Comparison of ENCODE assay signal across 10 cellular contexts in the genomic region with DNA sequence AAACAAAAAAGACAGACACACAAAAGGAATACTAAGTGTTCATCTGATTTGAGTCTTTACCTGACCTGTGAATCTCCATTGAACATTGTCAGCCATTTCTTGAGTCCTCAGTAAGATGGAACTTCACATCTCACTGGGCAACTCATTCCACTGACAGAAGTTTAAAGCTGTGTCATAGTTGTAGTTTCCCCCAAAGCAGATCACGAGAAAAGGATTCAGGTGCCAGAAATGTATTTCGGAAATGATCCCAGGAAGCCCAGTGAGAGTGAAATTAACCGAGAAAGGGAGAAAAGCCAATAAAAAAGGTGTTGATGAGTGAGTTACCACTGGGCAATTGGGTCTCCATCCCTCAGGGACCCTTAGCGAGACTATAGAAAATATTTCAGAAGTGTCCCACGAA. TPM values are rescaled to one million over a fixed set of nuclear protein-coding genes. Genes with fewer than 3 reads are reported as not detected.
DNase-seq lines count a peak whose midpoint lies in the region; ATAC-seq, FAIRE-seq and TF ChIP-seq lines count a peak whose summit lies in the region.
"Had no signal": no experiment of that assay in that cellular context is flagged by ENCODE, and none has a peak within 500 bp of the region (broad histone marks: within the 10 kb centered on the region; RNA-seq: fewer than 3 reads in every experiment).

No MANE protein-coding gene starts in this region.

- H3K4me1 ChIP-seq in HepG2 (ENCODE audit: insufficient read depth, low read length) = peaks cover 75% of the 10 kb centered on the region
- peaks cover 0 to 42% (median 17%) of the 10 kb centered on the region in 4 donors for H3K4me1 ChIP-seq in right lobe of liver
- peaks cover 17% of the 10 kb centered on the region; the same call in 1 of the 2 replicates for H3K4me1 ChIP-seq in MM.1S (ENCODE audit: low read length)

- in situ Hi-C loops in HepG2 (cut with HindIII; ENCODE audit: extremely low pct_ligation_motif_present, low pct_unique_long_range_greater_than_20kb) = no loop called here

- H3F3A ChIP-seq in MM.1S (ENCODE audit: insufficient read depth, low read length) = peaks cover 19% of the 10 kb centered on the region

- H3K9me3 ChIP-seq in HepG2 (ENCODE audit: low read length) = no peaks in the 10 kb centered on the region
- H3K9me3 ChIP-seq in right lobe of liver = no peaks in the 10 kb centered on the region
- no peaks in the 10 kb centered on the region for H3K9me3 ChIP-seq in MM.1S (replicated peaks; ENCODE audit: insufficient read depth, low read length)
- H3K9me3 ChIP-seq: esophagus muscularis mucosa had no signal

- peaks cover 53% of the 10 kb centered on the region for H3K4me1 Mint-ChIP-seq in stimulated activated naive CD8-positive, alpha-beta T cell treated with anti-CD3 and anti-CD28 coated beads, Interleukin-15, amount 100 ng/mL, for 72 hours

- H4K20me1 ChIP-seq in HepG2 (ENCODE audit: insufficient read depth, low read length) (0 out of 2 replicates have a peak, but pooled peaks cover 6% of the 10 kb centered on the region), MM.1S (ENCODE audit: insufficient read depth, low read length) (no peaks in the 10 kb centered on the region)

- BruUV-seq in HepG2 (replicated peaks; lab: Mats Ljungman, UMichigan) = no TSS peak

- H3K27me3 ChIP-seq in HepG2 (ENCODE audit: control insufficient read depth in 1 of 2, insufficient read depth in 2 of 2, low read length in 2 of 2) (no peaks in the 10 kb centered on the region), right lobe of liver (no peaks in the 10 kb centered on the region), MM.1S (replicated peaks; ENCODE audit: insufficient read depth, low read length) (no peaks in the 10 kb centered on the region)
- H3K27me3 ChIP-seq: esophagus muscularis mucosa had no signal

- H3K4me3 ChIP-seq in HepG2 (replicated peaks in 1 of 3; ENCODE audit: insufficient read depth in 1 of 3, low read depth in 2 of 3, low read length in 3 of 3) (no peak overlapping the region), right lobe of liver (no peak overlapping the region), MM.1S (ENCODE audit: low read length) (peak overlapping the region; percentile 26)
- H3K4me3 ChIP-seq: esophagus muscularis mucosa had no signal

- no peak for DNase-seq in HepG2 (ENCODE audit: low spot score)
- no peak for DNase-seq in right lobe of liver
- no peak for DNase-seq in MM.1S
- DNase-seq in stimulated activated naive CD8-positive, alpha-beta T cell treated with anti-CD3 and anti-CD28 coated beads, Interleukin-15, amount 100 ng/mL, for 72 hours = no peak
- no peak for DNase-seq in NCI-H1417 (lab: John Stamatoyannopoulos, UW)
- DNase-seq in GOT3 (lab: John Stamatoyannopoulos, UW) = no peak
- DNase-seq in GF-D8 (lab: John Stamatoyannopoulos, UW) = no peak
- DNase-seq: kidney had no signal

- TF ChIP-seq POLR2A in HepG2 (IDR thresholded peaks at IDR 0.05; ENCODE audit: insufficient read depth in 1 of 2, low read depth in 2 of 2, low read length in 2 of 2) = no peak
- TF ChIP-seq POLR2A in right lobe of liver (IDR thresholded peaks at IDR 0.05) = no peak

- CTCF ChIA-PET in HepG2 (lab: Yijun Ruan, JAX; ENCODE audit: low intra/inter-chr PET ratio, low total read pairs) = no interaction called here

- H3K27ac ChIP-seq in HepG2 (ENCODE audit: extremely low read length, insufficient read depth, low read length) (peak overlapping the region; percentile 10), right lobe of liver (peak overlapping the region in 1 of 3 donors; percentile 10), MM.1S (ENCODE audit: low read length) (peak overlapping the region; percentile 52; the same call in 1 of the 2 replicates)
- H3K27ac ChIP-seq: esophagus muscularis mucosa had no signal

- no peaks in the 10 kb centered on the region for H3K27me3 Mint-ChIP-seq in stimulated activated naive CD8-positive, alpha-beta T cell treated with anti-CD3 and anti-CD28 coated beads, Interleukin-15, amount 100 ng/mL, for 72 hours

- POLR2A ChIA-PET in HepG2 (lab: Yijun Ruan, JAX) = interaction anchor here (1.5 kb wide), 1 partner anchor 38 kb away, joined by 4 read pairs; no protein-coding TSS in a partner anchor

- no peak for TF ChIP-seq RAD21 in HepG2 (CRISPR knock-in tag; IDR thresholded peaks at IDR 0.05)

- H3K27ac Mint-ChIP-seq in stimulated activated naive CD8-positive, alpha-beta T cell treated with anti-CD3 and anti-CD28 coated beads, Interleukin-15, amount 100 ng/mL, for 72 hours = no peak overlapping the region

- TF ChIP-seq CTCF in HepG2 (CRISPR knock-in tag; IDR thresholded peaks at IDR 0.05) = no peak
- TF ChIP-seq CTCF in right lobe of liver (IDR thresholded peaks at IDR 0.05) = no peak
- no peak for TF ChIP-seq CTCF in MM.1S (IDR thresholded peaks at IDR 0.05; ENCODE audit: low read length)

- 95% methylated on average over 5 of the region's 5 CpGs for WGBS in HepG2 (ENCODE audit: low lambda C conversion rate)
- WGBS in right lobe of liver (ENCODE audit: insufficient coverage, low coverage, low lambda C conversion rate, missing lambda C conversion rate) = 90% methylated on average over 5 of the region's 5 CpGs

- no peaks in the 10 kb centered on the region; a peak in 2 of 5 replicates for H3K36me3 ChIP-seq in HepG2 (replicated peaks in 1 of 2; ENCODE audit: control insufficient read depth in 1 of 2, insufficient read depth in 2 of 2, low read length in 2 of 2)
- no peaks in the 10 kb centered on the region for H3K36me3 ChIP-seq in right lobe of liver
- H3K36me3 ChIP-seq in MM.1S (replicated peaks; ENCODE audit: insufficient read depth, low read length) = no peaks in the 10 kb centered on the region
- H3K36me3 ChIP-seq: esophagus muscularis mucosa had no signal

- no peak for FAIRE-seq in HepG2 (lab: Jason Lieb, UNC)
- FAIRE-seq: kidney had no signal

- no peaks in the 10 kb centered on the region for H3K9me2 ChIP-seq in MM.1S (replicated peaks; ENCODE audit: insufficient read depth, low read length)

- ATAC-seq in HepG2 (no peak), right lobe of liver (no peak), HG02759 (IDR thresholded peaks at IDR 0.05; ENCODE audit: unreplicated experiment) (peak; percentile 10)
- no peak for ATAC-seq in stimulated activated naive CD8-positive, alpha-beta T cell treated with anti-CD3 and anti-CD28 coated beads, Interleukin-15, amount 100 ng/mL, for 72 hours

- H3K9me3 Mint-ChIP-seq in stimulated activated naive CD8-positive, alpha-beta T cell treated with anti-CD3 and anti-CD28 coated beads, Interleukin-15, amount 100 ng/mL, for 72 hours = no peaks in the 10 kb centered on the region

- H3K9ac ChIP-seq in HepG2 (ENCODE audit: insufficient read depth, low read depth, low read length) = no peak overlapping the region; the same call in 1 of the 2 replicates
- peak overlapping the region; percentile 11; the same call in 1 of the 2 replicates for H3K9ac ChIP-seq in MM.1S (ENCODE audit: low read length)

- TF ChIP-seq EP300 in HepG2 (IDR thresholded peaks at IDR 0.05; ENCODE audit: low read depth in 2 of 2, low read length in 2 of 2) (no peak), HepG2 (CRISPR knock-in tag; IDR thresholded peaks at IDR 0.05; ENCODE audit: borderline replicate concordance) (no peak)

- intact Hi-C loops in HepG2 (cut with micrococcal nuclease; ENCODE audit: unreplicated experiment) (no loop called here), right lobe of liver (cut with DNase I) (no loop called here)

- peaks cover 76% of the 10 kb centered on the region for H3K79me2 ChIP-seq in HepG2 (ENCODE audit: insufficient read depth, low read length)
- peaks cover 77% of the 10 kb centered on the region for H3K79me2 ChIP-seq in MM.1S (ENCODE audit: low read length)

- no peak overlapping the region for H2AFZ ChIP-seq in HepG2 (ENCODE audit: low read length)
- H2AFZ ChIP-seq in MM.1S (ENCODE audit: low read length) = no peak overlapping the region

- H3K4me2 ChIP-seq in HepG2 (ENCODE audit: low read depth, low read length) (peak overlapping the region; percentile 52; the same call in 1 of the 2 replicates), MM.1S (ENCODE audit: low read depth, low read length) (peak overlapping the region; percentile 89)

- H3K4me3 Mint-ChIP-seq in stimulated activated naive CD8-positive, alpha-beta T cell treated with anti-CD3 and anti-CD28 coated beads, Interleukin-15, amount 100 ng/mL, for 72 hours = peak overlapping the region; percentile 44 to 60

RNA-seq across cellular contexts. Expression of a gene that starts 6.5 kb away (rescaled TPM):
- total RNA-seq in HepG2 (2016; rRNA removed; fragmentation: Illumina TruSeq; extraction: Trizol) (27.7 and 31.0 TPM in 2 replicates), right lobe of liver (10 to 100 TPM; 19.8 to 44.3 (median 30.2) TPM)
- total RNA-seq in HepG2 (2016; cell fraction: cytosol; rRNA removed; fragmentation: Illumina TruSeq; extraction: Trizol; ENCODE audit: low read depth) = 27.5 and 34.1 TPM in 2 replicates
- total RNA-seq in HepG2 (2016; cell fraction: insoluble cytoplasmic fraction; rRNA removed; fragmentation: Illumina TruSeq; extraction: Trizol) = 24.3 and 27.8 TPM in 2 replicates
- total RNA-seq in HepG2 (2016; cell fraction: membrane; rRNA removed; fragmentation: Illumina TruSeq; extraction: Trizol) = 36.3 and 42.8 TPM in 2 replicates
- 59.7 and 62.9 TPM in 2 replicates for total RNA-seq in HepG2 (2016; cell fraction: nucleus; rRNA removed; fragmentation: Illumina TruSeq; extraction: Trizol)
- 15.6 and 23.4 TPM in 2 replicates for polyA plus RNA-seq in HepG2 (2011; rRNA removed)
- polyA plus RNA-seq in HepG2 (2011; cell fraction: cytosol; rRNA removed) = 4.6 and 8.3 TPM in 2 replicates
- 14.2 and 15.9 TPM in 2 replicates for polyA plus RNA-seq in HepG2 (2011; cell fraction: nucleus; rRNA removed)
- polyA plus RNA-seq in HepG2 (2012) = 12.6 and 14.0 TPM in 2 replicates
- polyA plus RNA-seq in HepG2 (2016; cell fraction: cytosol; fragmentation: Illumina TruSeq; extraction: Trizol; ENCODE audit: low read depth) = 3.8 and 4.6 TPM in 2 replicates
- polyA plus RNA-seq in HepG2 (2016; cell fraction: insoluble cytoplasmic fraction; fragmentation: Illumina TruSeq; extraction: Trizol; ENCODE audit: low read depth) = 13.8 and 14.0 TPM in 2 replicates
- polyA plus RNA-seq in HepG2 (2016; cell fraction: membrane; fragmentation: Illumina TruSeq; extraction: Trizol; ENCODE audit: low read depth) = 4.5 and 4.8 TPM in 2 replicates
- polyA plus RNA-seq in HepG2 (2016; cell fraction: nucleus; fragmentation: Illumina TruSeq; extraction: Trizol; ENCODE audit: insufficient read depth, low read depth) = 28.9 and 31.3 TPM in 2 replicates
- polyA minus RNA-seq in HepG2 (2011; rRNA and poly(A)+ RNA removed; ENCODE audit: low replicate concordance) = 41.1 and 58.0 TPM in 2 replicates
- polyA minus RNA-seq in HepG2 (2011; cell fraction: cytosol; rRNA and poly(A)+ RNA removed) = 25.3 and 26.6 TPM in 2 replicates
- 164 and 186 TPM in 2 replicates for polyA minus RNA-seq in HepG2 (2011; cell fraction: nucleus; rRNA and poly(A)+ RNA removed)

RNA-seq across cellular contexts. Expression of a gene that starts 8.6 kb away (rescaled TPM):
- total RNA-seq in HepG2 (2016; rRNA removed; fragmentation: Illumina TruSeq; extraction: Trizol) (0.18 and 0.34 TPM in 2 replicates), right lobe of liver (under 1 TPM in 4 of 6 experiments, not detected in 2; 0.25 to 0.59 (median 0.39) TPM)
- 0.18 and 0.30 TPM in 2 replicates for total RNA-seq in HepG2 (2016; cell fraction: cytosol; rRNA removed; fragmentation: Illumina TruSeq; extraction: Trizol; ENCODE audit: low read depth)
- total RNA-seq in HepG2 (2016; cell fraction: insoluble cytoplasmic fraction; rRNA removed; fragmentation: Illumina TruSeq; extraction: Trizol) = 0.39 and 0.67 TPM in 2 replicates
- 0.46 and 0.55 TPM in 2 replicates for total RNA-seq in HepG2 (2016; cell fraction: membrane; rRNA removed; fragmentation: Illumina TruSeq; extraction: Trizol)
- total RNA-seq in HepG2 (2016; cell fraction: nucleus; rRNA removed; fragmentation: Illumina TruSeq; extraction: Trizol) = 0.59 and 0.72 TPM in 2 replicates
- 0.05 and 0.17 TPM in 2 replicates for polyA plus RNA-seq in HepG2 (2011; rRNA removed)
- 0.10 and 0.13 TPM in 2 replicates for polyA plus RNA-seq in HepG2 (2011; cell fraction: cytosol; rRNA removed)
- 0.55 and 0.87 TPM in 2 replicates for polyA plus RNA-seq in HepG2 (2011; cell fraction: nucleus; rRNA removed)
- polyA plus RNA-seq in HepG2 (2012) = 0.28 and 0.34 TPM in 2 replicates
- polyA plus RNA-seq in HepG2 (2016; cell fraction: cytosol; fragmentation: Illumina TruSeq; extraction: Trizol; ENCODE audit: low read depth) = 0.19 and 0.37 TPM in 2 replicates
- polyA plus RNA-seq in HepG2 (2016; cell fraction: insoluble cytoplasmic fraction; fragmentation: Illumina TruSeq; extraction: Trizol; ENCODE audit: low read depth) = 0.37 and 0.45 TPM in 2 replicates
- 0.31 and 0.35 TPM in 2 replicates for polyA plus RNA-seq in HepG2 (2016; cell fraction: membrane; fragmentation: Illumina TruSeq; extraction: Trizol; ENCODE audit: low read depth)
- polyA plus RNA-seq in HepG2 (2016; cell fraction: nucleus; fragmentation: Illumina TruSeq; extraction: Trizol; ENCODE audit: insufficient read depth, low read depth) = 0.37 and 0.73 TPM in 2 replicates
- polyA minus RNA-seq in HepG2 (2011; rRNA and poly(A)+ RNA removed; ENCODE audit: low replicate concordance) = 0.46 and 0.47 TPM in 2 replicates
- not detected in 2 replicates for polyA minus RNA-seq in HepG2 (2011; cell fraction: cytosol; rRNA and poly(A)+ RNA removed)
- polyA minus RNA-seq in HepG2 (2011; cell fraction: nucleus; rRNA and poly(A)+ RNA removed) = 1.2 and 3.3 TPM in 2 replicates
